Comparison of ENCODE assay signal across 8 cellular contexts in genomic region chr4:1324443-1325175, GRCh38. TPM values are rescaled to one million over a fixed set of nuclear protein-coding genes. Genes with fewer than 3 reads are reported as not detected.
DNase-seq lines count a peak whose midpoint lies in the region; ATAC-seq and TF ChIP-seq lines count a peak whose summit lies in the region.
"Not testable (repeated sequence)": the region's sequence is repeated elsewhere in the genome, so short reads cannot be mapped to it uniquely, and the experiment has no call there.

No MANE protein-coding gene starts in this region.

- not testable (repeated sequence) for H3K79me2 ChIP-seq in fibroblast of lung (ENCODE audit: control insufficient read depth, insufficient read depth, low read length)

- H3K4me2 ChIP-seq in fibroblast of lung (ENCODE audit: extremely low read depth, insufficient read depth, low read length) = not testable (repeated sequence)

- H3K4me1 ChIP-seq in HEK293 (ENCODE audit: control insufficient read depth, insufficient read depth, low read length); Panc1 (ENCODE audit: control insufficient read depth, insufficient read depth, low read length); fibroblast of lung (ENCODE audit: control insufficient read depth, extremely low read depth, insufficient read depth, low read length); right cardiac atrium (ENCODE audit: control insufficient read depth, insufficient read depth, low read length): not testable (repeated sequence)
- peaks cover 22% of the 10 kb centered on the region for H3K4me1 ChIP-seq in mesodermal cell (ENCODE audit: control insufficient read depth, insufficient read depth, low read length, poor library complexity, severe bottlenecking)

- peak; percentile 36 for DNase-seq in ACHN
- peak; percentile 69 for DNase-seq in Panc1 (ENCODE audit: low read depth, low spot score)
- peak; percentile 8 for DNase-seq in activated CD8-positive, alpha-beta memory T cell treated with anti-CD3 and anti-CD28 coated beads, Interleukin-2, amount 50 U/mL, for 4 hours
- DNase-seq in brain microvascular endothelial cell = not testable (repeated sequence)
- peak; percentile 51 to 79 for DNase-seq in fibroblast of lung (ENCODE audit: low read depth in 2 of 2)
- peak in 2 of 3 donors; percentile 34 to 37 for DNase-seq in right cardiac atrium

- not testable (repeated sequence) for H3K9ac ChIP-seq in fibroblast of lung (ENCODE audit: insufficient read depth, low read length)

- H3K27ac ChIP-seq in HEK293 (ENCODE audit: extremely low read depth, low read depth, low read length); Panc1 (ENCODE audit: low read length); right cardiac atrium (ENCODE audit: low read length): not testable (repeated sequence)
- H3K27ac ChIP-seq in brain microvascular endothelial cell (peak overlapping the region; percentile 80), fibroblast of lung (ENCODE audit: insufficient read depth, low read length) (peak overlapping the region; percentile 85), mesodermal cell (ENCODE audit: low read depth, low read length, severe bottlenecking) (peak overlapping the region; percentile 96)

- in situ Hi-C loops in ACHN (cut with HindIII; ENCODE audit: low pct_ligation_motif_present, low pct_unique_long_range_greater_than_20kb, low sequenced_read_pairs); Panc1 (cut with HindIII; ENCODE audit: low pct_unique_long_range_greater_than_20kb, low sequenced_read_pairs); brain microvascular endothelial cell (cut with HindIII; ENCODE audit: low pct_ligation_motif_present, low sequenced_read_pairs): not testable (repeated sequence)

- intact Hi-C loops in Panc1 (cut with micrococcal nuclease; ENCODE audit: unreplicated experiment); right cardiac atrium (cut with DNase I): not testable (repeated sequence)

- POLR2A ChIA-PET in HEK293 (lab: Yijun Ruan, JAX); Panc1 (lab: Charles Lee): not testable (repeated sequence)

- not testable (repeated sequence) for H3K27me3 ChIP-seq in Panc1 (ENCODE audit: control insufficient read depth, insufficient read depth, low read length); brain microvascular endothelial cell (replicated peaks); fibroblast of lung (ENCODE audit: control insufficient read depth, insufficient read depth, low read length); right cardiac atrium (ENCODE audit: control insufficient read depth, insufficient read depth)

- not testable (repeated sequence) for H3K4me3 ChIP-seq in HEK293 (ENCODE audit: low read depth, low read length); Panc1 (ENCODE audit: low read depth in 2 of 2, low read length in 2 of 2); brain microvascular endothelial cell (ENCODE audit: low read depth, low read length); fibroblast of lung (replicated peaks in 1 of 4; ENCODE audit: control extremely low read depth in 1 of 4, insufficient read depth in 1 of 4, low read depth in 3 of 4, low read length in 4 of 4); right cardiac atrium (ENCODE audit: low read length); mesodermal cell (ENCODE audit: extremely low read depth, insufficient read depth, low read length, poor library complexity, severe bottlenecking)

- not testable (repeated sequence) for TF ChIP-seq CTCF in HEK293 (tag by site-specific recombination; IDR thresholded peaks at IDR 0.05); Panc1 (IDR thresholded peaks at IDR 0.05); brain microvascular endothelial cell (IDR thresholded peaks at IDR 0.05; ENCODE audit: low read depth, low read length, missing control alignments); fibroblast of lung (conservative IDR thresholded peaks at IDR 0.05 in 1 of 2, IDR thresholded peaks at IDR 0.05 in 1 of 2; ENCODE audit: low read depth in 1 of 2, low read length in 2 of 2)

- H3K36me3 ChIP-seq in HEK293 (ENCODE audit: control insufficient read depth in 2 of 2, insufficient read depth in 1 of 2, low read length in 2 of 2) (peaks cover 0 to 77% of the 10 kb centered on the region in 2 experiments; a peak in 2 of 3 replicates), brain microvascular endothelial cell (replicated peaks) (peaks cover 52% of the 10 kb centered on the region), fibroblast of lung (ENCODE audit: control insufficient read depth, insufficient read depth, low read length) (peaks cover 34% of the 10 kb centered on the region), mesodermal cell (ENCODE audit: control insufficient read depth, insufficient read depth, low read length) (peaks cover 86% of the 10 kb centered on the region)
- H3K36me3 ChIP-seq in Panc1 (ENCODE audit: control insufficient read depth, insufficient read depth, low read length) = not testable (repeated sequence)

- TSS peak; percentile 40 for BruUV-seq in Panc1 (replicated peaks; lab: Mats Ljungman, UMichigan)

- not testable (repeated sequence) for H4K20me1 ChIP-seq in fibroblast of lung (ENCODE audit: control insufficient read depth, extremely low read depth, insufficient read depth, low read length)

- H2AFZ ChIP-seq in fibroblast of lung (ENCODE audit: low read length) = not testable (repeated sequence)

- 97% methylated on average over 20 of the region's 20 CpGs for WGBS in right cardiac atrium
- WGBS in mesodermal cell (ENCODE audit: insufficient coverage in 2 of 2), 2 experiments = 95% methylated on average over 18 to 20 of the region's 20 CpGs

- CTCF ChIA-PET in HEK293 (lab: Yijun Ruan, JAX); Panc1 (lab: Charles Lee): not testable (repeated sequence)

- not testable (repeated sequence) for H3K9me3 ChIP-seq in HEK293 (ENCODE audit: control insufficient read depth, insufficient read depth, low read depth, low read length); Panc1 (ENCODE audit: control insufficient read depth, insufficient read depth, low read depth, low read length); fibroblast of lung (ENCODE audit: control insufficient read depth, insufficient read depth, low read depth, low read length); right cardiac atrium (ENCODE audit: control insufficient read depth, low read length); mesodermal cell (ENCODE audit: control insufficient read depth, low read length)

- not testable (repeated sequence) for ATAC-seq in Panc1, right cardiac atrium

TF ChIP-seq in HEK293, 187 proteins besides CTCF, POLR2A, EP300 and RAD21:
- TF ChIP-seq ZBTB17 (tag by site-specific recombination; IDR thresholded peaks at IDR 0.05) = peak; percentile 64

RNA-seq across cellular contexts. Expression of gene UVSSA, which starts 22.4 kb away (rescaled TPM):
- 23.4 TPM for total RNA-seq in Panc1 (2021; ENCODE audit: unreplicated experiment)
- 19.6 TPM for polyA plus RNA-seq in Panc1 (2012; ENCODE audit: insufficient read length)
- total RNA-seq in fibroblast of lung = 4.6 and 7.6 TPM in 2 replicates
- 4.0 and 4.6 TPM in 2 replicates for polyA plus RNA-seq in fibroblast of lung
- 3.9 and 4.3 TPM in 2 replicates for polyA plus RNA-seq in fibroblast of lung (2012)
- 5.6 and 7.3 TPM in 2 replicates for polyA minus RNA-seq in fibroblast of lung (ENCODE audit: low replicate concordance)
- 1 to 10 TPM; 7.7 to 8.8 (median 8.5) TPM for total RNA-seq in right cardiac atrium
- 5.0 TPM for polyA plus RNA-seq in right cardiac atrium
- 11.6 TPM for polyA plus RNA-seq in mesodermal cell (2013, experiment 1 of 2)
- 10.5 TPM for polyA plus RNA-seq in mesodermal cell (2013, experiment 2 of 2)

RNA-seq across cellular contexts. Expression of gene MAEA, which starts 34.9 kb away (rescaled TPM):
- total RNA-seq in Panc1 (2021; ENCODE audit: unreplicated experiment) = 62.3 TPM
- 99.0 TPM for polyA plus RNA-seq in Panc1 (2012; ENCODE audit: insufficient read length)
- total RNA-seq in fibroblast of lung = 37.2 and 44.3 TPM in 2 replicates
- polyA plus RNA-seq in fibroblast of lung = 53.8 and 59.5 TPM in 2 replicates
- polyA plus RNA-seq in fibroblast of lung (2012) = 49.3 and 67.4 TPM in 2 replicates
- 55.9 and 75.0 TPM in 2 replicates for polyA minus RNA-seq in fibroblast of lung (ENCODE audit: low replicate concordance)
- 10 to 100 TPM; 51.6 to 61.8 (median 59.2) TPM for total RNA-seq in right cardiac atrium
- 53.4 TPM for polyA plus RNA-seq in right cardiac atrium
- 60.2 TPM for polyA plus RNA-seq in mesodermal cell (2013, experiment 1 of 2)
- 56.9 TPM for polyA plus RNA-seq in mesodermal cell (2013, experiment 2 of 2)
